Comparison of ENCODE assay signal across 6 cellular contexts in genomic region chr1:43936470-43937151, GRCh38.
DNase-seq lines count a peak whose midpoint lies in the region; TF ChIP-seq lines count a peak whose summit lies in the region.

No MANE protein-coding gene starts in this region.

- no peak for DNase-seq in GM12864 (ENCODE audit: low read depth)
- DNase-seq in iris pigment epithelial cell (ENCODE audit: low read depth) = peak; percentile 32
- DNase-seq in NCI-H1694 treated with DMSO at 0.1 percent for 48 hours (lab: John Stamatoyannopoulos, UW) = no peak
- no peak for DNase-seq in GDM1 (lab: John Stamatoyannopoulos, UW)
- no peak for DNase-seq in MM.1S

- TF ChIP-seq CTCF in GM12864 (IDR thresholded peaks at IDR 0.05; ENCODE audit: low read depth, low read length, missing control alignments) = peak; percentile 45
- peak; percentile 61 for TF ChIP-seq CTCF in VCaP (conservative IDR thresholded peaks at IDR 0.05)
- TF ChIP-seq CTCF in MM.1S (IDR thresholded peaks at IDR 0.05; ENCODE audit: low read length) = no peak

- H3K4me3 ChIP-seq in GM12864 (ENCODE audit: low read depth, low read length) = peak overlapping the region; percentile 20; the same call in 1 of the 2 replicates
- H3K4me3 ChIP-seq in MM.1S (ENCODE audit: low read length) = no peak overlapping the region

- H2AFZ ChIP-seq in MM.1S (ENCODE audit: low read length) = no peak overlapping the region

- H3K36me3 ChIP-seq in MM.1S (replicated peaks; ENCODE audit: insufficient read depth, low read length) = no peaks in the 10 kb centered on the region

- no peak overlapping the region for H3K9ac ChIP-seq in MM.1S (ENCODE audit: low read length)

- H3K27ac ChIP-seq in VCaP (peak overlapping the region; percentile 95), MM.1S (ENCODE audit: low read length) (no peak overlapping the region)

- no peaks in the 10 kb centered on the region for H3K27me3 ChIP-seq in MM.1S (replicated peaks; ENCODE audit: insufficient read depth, low read length)

- peaks cover 5% of the 10 kb centered on the region for H3K4me1 ChIP-seq in MM.1S (ENCODE audit: low read length)

- no peaks in the 10 kb centered on the region for H3F3A ChIP-seq in MM.1S (ENCODE audit: insufficient read depth, low read length)

- no peaks in the 10 kb centered on the region for H3K79me2 ChIP-seq in MM.1S (ENCODE audit: low read length)

- no peaks in the 10 kb centered on the region for H4K20me1 ChIP-seq in MM.1S (ENCODE audit: insufficient read depth, low read length)

- H3K4me2 ChIP-seq in MM.1S (ENCODE audit: low read depth, low read length) = no peak overlapping the region

- H3K9me3 ChIP-seq in MM.1S (replicated peaks; ENCODE audit: insufficient read depth, low read length) = no peaks in the 10 kb centered on the region

- no peaks in the 10 kb centered on the region for H3K9me2 ChIP-seq in MM.1S (replicated peaks; ENCODE audit: insufficient read depth, low read length)
